In genomic region chr4:109655396-109655795, GRCh38 we compare ENCODE assay signal across 27 cellular contexts.
"Had no signal": no experiment of that assay in that cellular context is flagged by ENCODE, and none has a peak within 500 bp of the region (broad histone marks: within the 10 kb centered on the region; RNA-seq: fewer than 3 reads in every experiment).

No MANE protein-coding gene starts in this region.

- H3K4me3 Mint-ChIP-seq: activated CD4-positive, alpha-beta memory T cell treated with anti-CD3 and anti-CD28 coated beads for 36 hours; activated CD8-positive, alpha-beta memory T cell treated with anti-CD3 and anti-CD28 coated beads, Interleukin-2, amount 10 ng/mL, durations not matched to agents 7 days and 5 days; central memory CD8-positive, alpha-beta T cell; memory B cell; neural crest cell; stimulated activated effector memory CD8-positive, alpha-beta T cell treated with anti-CD3 and anti-CD28 coated beads, Interleukin-12 subunit alpha, Interleukin-12 subunit beta, amount 100 ng/mL, for 72 hours; WTC11 had no signal

- H3K9me3 Mint-ChIP-seq: stimulated activated effector memory CD8-positive, alpha-beta T cell treated with anti-CD3 and anti-CD28 coated beads, Interleukin-12 subunit alpha, Interleukin-12 subunit beta, amount 100 ng/mL, for 72 hours had no signal

- H3K27ac ChIP-seq: brain microvascular endothelial cell, esophagus muscularis mucosa, gastroesophageal sphincter, heart left ventricle, right lobe of liver, skin epidermis, testis, uterus had no signal

- H3K4me3 ChIP-seq: esophagus muscularis mucosa, gastroesophageal sphincter, heart left ventricle, mucosa of descending colon, right lobe of liver, skin epidermis, testis, uterus had no signal

- H3K27me3 Mint-ChIP-seq: activated CD4-positive, alpha-beta memory T cell treated with anti-CD3 and anti-CD28 coated beads for 36 hours; activated CD8-positive, alpha-beta memory T cell treated with anti-CD3 and anti-CD28 coated beads, Interleukin-2, amount 10 ng/mL, durations not matched to agents 7 days and 5 days; central memory CD8-positive, alpha-beta T cell; memory B cell had no signal

- H3K27ac Mint-ChIP-seq: activated CD4-positive, alpha-beta memory T cell treated with anti-CD3 and anti-CD28 coated beads for 36 hours; activated CD8-positive, alpha-beta memory T cell treated with anti-CD3 and anti-CD28 coated beads, Interleukin-2, amount 10 ng/mL, durations not matched to agents 7 days and 5 days; activated T-helper 2 cell treated with anti-CD3 and anti-CD28 coated beads, Interferon-gamma antibody, Interleukin-2, Interleukin-4, amounts not matched to agents 10 μg/mL and 5 μg/mL and 100 μg/mL, durations not matched to agents 14 hours and 24 hours and 36 hours; stimulated activated effector memory CD8-positive, alpha-beta T cell treated with anti-CD3 and anti-CD28 coated beads, Interleukin-12 subunit alpha, Interleukin-12 subunit beta, amount 100 ng/mL, for 72 hours; WTC11 had no signal

- DNase-seq: activated CD4-positive, alpha-beta memory T cell treated with anti-CD3 and anti-CD28 coated beads for 36 hours; activated CD8-positive, alpha-beta memory T cell treated with anti-CD3 and anti-CD28 coated beads, Interleukin-2, amount 10 ng/mL, durations not matched to agents 7 days and 5 days; activated naive CD4-positive, alpha-beta T cell; activated T-cell treated with anti-CD3 and anti-CD28 coated beads for 4 hours; anterior cingulate cortex; brain microvascular endothelial cell; effector memory CD4-positive, alpha-beta T cell; heart left ventricle; islet precursor cell; left colon; mucosa of descending colon; occipital lobe; right lobe of liver; stimulated activated CD4-positive, alpha-beta T cell treated with anti-CD3 and anti-CD28 coated beads, Interleukin-2, amount 100 ng/mL, for 24 hours; T1000; testis; trophoblast cell; uterus had no signal

- H3K27me3 ChIP-seq: brain microvascular endothelial cell, esophagus muscularis mucosa, gastroesophageal sphincter, heart left ventricle, right lobe of liver, testis, uterus had no signal

- H3K36me3 Mint-ChIP-seq: WTC11 had no signal

- H3K4me1 ChIP-seq: esophagus muscularis mucosa, gastroesophageal sphincter, heart left ventricle, right lobe of liver, testis, uterus had no signal

- H3K4me1 Mint-ChIP-seq: neural crest cell had no signal

- ATAC-seq: activated CD8-positive, alpha-beta memory T cell treated with anti-CD3 and anti-CD28 coated beads, Interleukin-2, amount 10 ng/mL, durations not matched to agents 7 days and 5 days; gastroesophageal sphincter; heart left ventricle; left colon; mucosa of descending colon; right lobe of liver; stimulated activated effector memory CD8-positive, alpha-beta T cell treated with anti-CD3 and anti-CD28 coated beads, Interleukin-12 subunit alpha, Interleukin-12 subunit beta, amount 100 ng/mL, for 72 hours; WTC11 had no signal
